2 cellular contexts compared by ENCODE assay signal in the genomic region with DNA sequence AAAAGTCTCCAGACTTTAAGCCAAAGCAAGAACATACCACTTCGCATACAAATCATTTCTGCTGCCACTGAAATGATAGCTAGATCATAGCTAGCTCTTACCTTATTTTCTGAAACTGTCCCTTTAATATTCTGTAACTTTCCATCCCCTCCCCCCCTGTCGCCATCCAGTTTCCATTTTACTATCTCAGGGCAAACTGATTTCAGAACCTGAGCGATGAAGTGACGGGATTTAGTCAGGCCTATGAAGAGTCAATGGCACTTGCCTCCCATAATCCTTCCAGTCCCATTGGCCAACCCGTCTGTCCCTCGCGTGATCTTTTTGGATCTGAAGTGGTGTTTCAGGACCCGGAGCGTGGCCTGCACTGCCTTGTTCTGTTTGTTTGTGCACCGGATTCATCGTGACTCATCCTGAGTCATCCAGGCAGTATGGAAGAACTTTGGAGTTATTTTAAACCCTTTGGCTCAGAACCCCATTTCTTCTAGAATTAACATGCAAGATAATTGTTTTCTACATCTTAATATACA.
TF ChIP-seq lines count a peak whose summit lies in the region.

No MANE protein-coding gene starts in this region.

TF ChIP-seq in K562, 482 proteins besides CTCF, POLR2A, EP300 and RAD21 (continued from another document and continues in another):
- TF ChIP-seq MGA (IDR thresholded peaks at IDR 0.05) (0 out of 2 replicates have a peak, but pooled peaks have one; percentile 45), ZBTB5 (IDR thresholded peaks at IDR 0.05) (peak; percentile 83), LEF1 (IDR thresholded peaks at IDR 0.05) (peak; percentile 59; the same call in 1 of the 2 replicates), BRD9 (IDR thresholded peaks at IDR 0.05; ENCODE audit: low read depth, partially characterized antibody) (peak; percentile 74), MAFF (IDR thresholded peaks at IDR 0.05; ENCODE audit: low read length) (peak; percentile 26; the same call in 1 of the 2 replicates)

TF ChIP-seq in HepG2, 621 proteins besides CTCF, POLR2A, EP300 and RAD21 (continued from another document):
- TF ChIP-seq TEAD2 (CRISPR knock-in tag; IDR thresholded peaks at IDR 0.05): no peak
- peak; percentile 69 for TF ChIP-seq GATAD2A (CRISPR knock-in tag; IDR thresholded peaks at IDR 0.05)
- TF ChIP-seq ZBTB20 (CRISPR knock-in tag; IDR thresholded peaks at IDR 0.05; ENCODE audit: borderline replicate concordance, low read depth): peak; percentile 64; the same call in 1 of the 2 replicates
- TF ChIP-seq ZFP82 (CRISPR knock-in tag; IDR thresholded peaks at IDR 0.05; ENCODE audit: borderline replicate concordance): no peak
- 0 out of 2 replicates have a peak, but pooled peaks have one; percentile 37 for TF ChIP-seq SSRP1 (CRISPR knock-in tag; IDR thresholded peaks at IDR 0.05)
- peak; percentile 95 for TF ChIP-seq FOSL1 (CRISPR knock-in tag; IDR thresholded peaks at IDR 0.05; ENCODE audit: borderline replicate concordance)
- peak; percentile 90; the same call in 1 of the 2 replicates for TF ChIP-seq JUNB (CRISPR knock-in tag; IDR thresholded peaks at IDR 0.05; ENCODE audit: borderline replicate concordance)
- TF ChIP-seq PAWR (CRISPR knock-in tag; IDR thresholded peaks at IDR 0.05; ENCODE audit: borderline replicate concordance): no peak
- TF ChIP-seq, protein P1, sequence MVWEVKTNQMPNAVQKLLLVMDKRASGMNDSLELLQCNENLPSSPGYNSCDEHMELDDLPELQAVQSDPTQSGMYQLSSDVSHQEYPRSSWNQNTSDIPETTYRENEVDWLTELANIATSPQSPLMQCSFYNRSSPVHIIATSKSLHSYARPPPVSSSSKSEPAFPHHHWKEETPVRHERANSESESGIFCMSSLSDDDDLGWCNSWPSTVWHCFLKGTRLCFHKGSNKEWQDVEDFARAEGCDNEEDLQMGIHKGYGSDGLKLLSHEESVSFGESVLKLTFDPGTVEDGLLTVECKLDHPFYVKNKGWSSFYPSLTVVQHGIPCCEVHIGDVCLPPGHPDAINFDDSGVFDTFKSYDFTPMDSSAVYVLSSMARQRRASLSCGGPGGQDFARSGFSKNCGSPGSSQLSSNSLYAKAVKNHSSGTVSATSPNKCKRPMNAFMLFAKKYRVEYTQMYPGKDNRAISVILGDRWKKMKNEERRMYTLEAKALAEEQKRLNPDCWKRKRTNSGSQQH (CRISPR knock-in tag; IDR thresholded peaks at IDR 0.05; ENCODE audit: low read depth): 0 out of 2 replicates have a peak, but pooled peaks have one; percentile 57
- TF ChIP-seq, protein P2, sequence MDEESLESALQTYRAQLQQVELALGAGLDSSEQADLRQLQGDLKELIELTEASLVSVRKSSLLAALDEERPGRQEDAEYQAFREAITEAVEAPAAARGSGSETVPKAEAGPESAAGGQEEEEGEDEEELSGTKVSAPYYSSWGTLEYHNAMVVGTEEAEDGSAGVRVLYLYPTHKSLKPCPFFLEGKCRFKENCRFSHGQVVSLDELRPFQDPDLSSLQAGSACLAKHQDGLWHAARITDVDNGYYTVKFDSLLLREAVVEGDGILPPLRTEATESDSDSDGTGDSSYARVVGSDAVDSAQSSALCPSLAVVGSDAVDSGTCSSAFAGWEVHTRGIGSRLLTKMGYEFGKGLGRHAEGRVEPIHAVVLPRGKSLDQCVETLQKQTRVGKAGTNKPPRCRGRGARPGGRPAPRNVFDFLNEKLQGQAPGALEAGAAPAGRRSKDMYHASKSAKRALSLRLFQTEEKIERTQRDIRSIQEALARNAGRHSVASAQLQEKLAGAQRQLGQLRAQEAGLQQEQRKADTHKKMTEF (CRISPR knock-in tag; IDR thresholded peaks at IDR 0.05): 0 out of 2 replicates have a peak, but pooled peaks have one; percentile 35
- TF ChIP-seq, protein P3, sequence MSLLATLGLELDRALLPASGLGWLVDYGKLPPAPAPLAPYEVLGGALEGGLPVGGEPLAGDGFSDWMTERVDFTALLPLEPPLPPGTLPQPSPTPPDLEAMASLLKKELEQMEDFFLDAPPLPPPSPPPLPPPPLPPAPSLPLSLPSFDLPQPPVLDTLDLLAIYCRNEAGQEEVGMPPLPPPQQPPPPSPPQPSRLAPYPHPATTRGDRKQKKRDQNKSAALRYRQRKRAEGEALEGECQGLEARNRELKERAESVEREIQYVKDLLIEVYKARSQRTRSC (CRISPR knock-in tag; IDR thresholded peaks at IDR 0.05; ENCODE audit: low read depth): no peak
- peak; percentile 91 for TF ChIP-seq ZBTB38 (CRISPR knock-in tag; IDR thresholded peaks at IDR 0.05)
- TF ChIP-seq KLF11 (CRISPR knock-in tag; IDR thresholded peaks at IDR 0.05): no peak
- TF ChIP-seq SIN3B (IDR thresholded peaks at IDR 0.05; ENCODE audit: low read length): no peak
- TF ChIP-seq PHF21A (CRISPR knock-in tag; IDR thresholded peaks at IDR 0.05): 0 out of 2 replicates have a peak, but pooled peaks have one; percentile 48
- peak; percentile 33; the same call in 1 of the 2 replicates for TF ChIP-seq SOX5 (CRISPR knock-in tag; IDR thresholded peaks at IDR 0.05; ENCODE audit: borderline replicate concordance)
- peak; percentile 59; the same call in 1 of the 2 replicates for TF ChIP-seq ETV5 (CRISPR knock-in tag; IDR thresholded peaks at IDR 0.05; ENCODE audit: borderline replicate concordance)
- peak; percentile 86 for TF ChIP-seq ZNF644 (CRISPR knock-in tag; IDR thresholded peaks at IDR 0.05; ENCODE audit: low read depth)
- 0 out of 2 replicates have a peak, but pooled peaks have one; percentile 14 for TF ChIP-seq POGZ (CRISPR knock-in tag; IDR thresholded peaks at IDR 0.05)
- TF ChIP-seq, protein P4, sequence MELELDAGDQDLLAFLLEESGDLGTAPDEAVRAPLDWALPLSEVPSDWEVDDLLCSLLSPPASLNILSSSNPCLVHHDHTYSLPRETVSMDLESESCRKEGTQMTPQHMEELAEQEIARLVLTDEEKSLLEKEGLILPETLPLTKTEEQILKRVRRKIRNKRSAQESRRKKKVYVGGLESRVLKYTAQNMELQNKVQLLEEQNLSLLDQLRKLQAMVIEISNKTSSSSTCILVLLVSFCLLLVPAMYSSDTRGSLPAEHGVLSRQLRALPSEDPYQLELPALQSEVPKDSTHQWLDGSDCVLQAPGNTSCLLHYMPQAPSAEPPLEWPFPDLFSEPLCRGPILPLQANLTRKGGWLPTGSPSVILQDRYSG (CRISPR knock-in tag; IDR thresholded peaks at IDR 0.05): no peak
- no peak for TF ChIP-seq ZNF557 (CRISPR knock-in tag; IDR thresholded peaks at IDR 0.05)
- no peak for TF ChIP-seq SIX1 (CRISPR knock-in tag; IDR thresholded peaks at IDR 0.05; ENCODE audit: borderline replicate concordance)
- peak; percentile 84; the same call in 1 of the 2 replicates for TF ChIP-seq AHDC1 (CRISPR knock-in tag; IDR thresholded peaks at IDR 0.05; ENCODE audit: borderline replicate concordance)
- no peak for TF ChIP-seq XBP1 (CRISPR knock-in tag; IDR thresholded peaks at IDR 0.05)
- TF ChIP-seq ZNF710 (CRISPR knock-in tag; IDR thresholded peaks at IDR 0.05; ENCODE audit: borderline replicate concordance): no peak
TF ChIP-seq in HepG2: peak in this region for 63.
